In genomic region chr6:15914553-15914952, GRCh38 we compare ENCODE assay signal across 24 cellular contexts.
DNase-seq lines count a peak whose midpoint lies in the region; ATAC-seq lines count a peak whose summit lies in the region.
"Had no signal": no experiment of that assay in that cellular context is flagged by ENCODE, and none has a peak within 500 bp of the region (broad histone marks: within the 10 kb centered on the region; RNA-seq: fewer than 3 reads in every experiment).

No MANE protein-coding gene starts in this region.

- no peak overlapping the region for H3K4me3 Mint-ChIP-seq in activated naive CD4-positive, alpha-beta T cell treated with anti-CD3 and anti-CD28 coated beads for 36 hours
- H3K4me3 Mint-ChIP-seq in activated naive CD4-positive, alpha-beta T cell treated with anti-CD3 and anti-CD28 coated beads, Interleukin-2, amount 10 ng/mL, durations not matched to agents 7 days and 5 days = no peak overlapping the region
- H3K4me3 Mint-ChIP-seq in T-helper 2 cell treated with Interferon-gamma antibody and Interleukin-4, amounts not matched to agents 5 μg/mL and 100 μg/mL, for 36 hours = no peak overlapping the region
- H3K4me3 Mint-ChIP-seq in stimulated activated naive B cell treated with anti-CD40 and anti-IgM and Interleukin-4, amounts not matched to agents 10 μg/mL and 1 μg/mL and 100 μg/mL, for 72 hours = no peak overlapping the region
- H3K4me3 Mint-ChIP-seq: naive thymus-derived CD4-positive, alpha-beta T cell; stimulated activated memory B cell treated with anti-CD40 and anti-IgM and Interleukin-4, amounts not matched to agents 10 μg/mL and 1 μg/mL and 100 μg/mL, for 72 hours; T-helper 1 cell treated with Interleukin-12 subunit alpha and Interleukin-12 subunit beta and Interleukin-4 antibody, amounts not matched to agents 30 μg/mL and 1 μg/mL, for 36 hours had no signal

- no peaks in the 10 kb centered on the region for H3K27me3 Mint-ChIP-seq in activated naive CD4-positive, alpha-beta T cell treated with anti-CD3 and anti-CD28 coated beads for 36 hours (ENCODE audit: low read depth)
- H3K27me3 Mint-ChIP-seq in activated naive CD4-positive, alpha-beta T cell treated with anti-CD3 and anti-CD28 coated beads, Interleukin-2, amount 10 ng/mL, durations not matched to agents 7 days and 5 days = no peaks in the 10 kb centered on the region
- H3K27me3 Mint-ChIP-seq in T-helper 2 cell treated with Interferon-gamma antibody and Interleukin-4, amounts not matched to agents 5 μg/mL and 100 μg/mL, for 36 hours (ENCODE audit: low read depth) = no peaks in the 10 kb centered on the region
- H3K27me3 Mint-ChIP-seq in stimulated activated naive B cell treated with anti-CD40 and anti-IgM and Interleukin-4, amounts not matched to agents 10 μg/mL and 1 μg/mL and 100 μg/mL, for 72 hours = no peaks in the 10 kb centered on the region
- H3K27me3 Mint-ChIP-seq: naive thymus-derived CD4-positive, alpha-beta T cell; stimulated activated memory B cell treated with anti-CD40 and anti-IgM and Interleukin-4, amounts not matched to agents 10 μg/mL and 1 μg/mL and 100 μg/mL, for 72 hours had no signal

- H3K4me1 Mint-ChIP-seq in activated naive CD4-positive, alpha-beta T cell treated with anti-CD3 and anti-CD28 coated beads for 36 hours (ENCODE audit: low read depth) = peaks cover 31% of the 10 kb centered on the region
- H3K4me1 Mint-ChIP-seq in activated naive CD4-positive, alpha-beta T cell treated with anti-CD3 and anti-CD28 coated beads, Interleukin-2, amount 10 ng/mL, durations not matched to agents 7 days and 5 days = no peaks in the 10 kb centered on the region
- H3K4me1 Mint-ChIP-seq in T-helper 2 cell treated with Interferon-gamma antibody and Interleukin-4, amounts not matched to agents 5 μg/mL and 100 μg/mL, for 36 hours (ENCODE audit: low read depth) = peaks cover 35% of the 10 kb centered on the region
- peaks cover 2 to 10% of the 10 kb centered on the region in 2 donors for H3K4me1 Mint-ChIP-seq in stimulated activated naive B cell treated with anti-CD40 and anti-IgM and Interleukin-4, amounts not matched to agents 10 μg/mL and 1 μg/mL and 100 μg/mL, for 72 hours

- CTCF ChIA-PET in activated naive CD4-positive, alpha-beta T cell treated with anti-CD3 and anti-CD28 coated beads for 36 hours (lab: Charles Lee) = interaction anchor here (0.6 to 0.8 kb wide), 2 partner anchors 12 to 32 kb away, joined by 3 read pairs; no protein-coding TSS in a partner anchor
- CTCF ChIA-PET in activated naive CD4-positive, alpha-beta T cell treated with anti-CD3 and anti-CD28 coated beads, Interleukin-2, amount 10 ng/mL, durations not matched to agents 7 days and 5 days (lab: Charles Lee) = no interaction called here

- H3K36me3 Mint-ChIP-seq in activated naive CD4-positive, alpha-beta T cell treated with anti-CD3 and anti-CD28 coated beads for 36 hours (ENCODE audit: low read depth) = no peaks in the 10 kb centered on the region
- H3K36me3 Mint-ChIP-seq in activated naive CD4-positive, alpha-beta T cell treated with anti-CD3 and anti-CD28 coated beads, Interleukin-2, amount 10 ng/mL, durations not matched to agents 7 days and 5 days = no peaks in the 10 kb centered on the region
- H3K36me3 Mint-ChIP-seq in T-helper 2 cell treated with Interferon-gamma antibody and Interleukin-4, amounts not matched to agents 5 μg/mL and 100 μg/mL, for 36 hours (ENCODE audit: low read depth) = peaks cover 3% of the 10 kb centered on the region
- H3K36me3 Mint-ChIP-seq in activated naive CD4-positive, alpha-beta T cell treated with anti-CD3 and anti-CD28 coated beads, Interleukin-2, amount 50 U/mL, for 72 hours = peaks cover 0 to 12% of the 10 kb centered on the region in 2 donors
- H3K36me3 Mint-ChIP-seq in stimulated activated naive B cell treated with anti-CD40 and anti-IgM and Interleukin-4, amounts not matched to agents 10 μg/mL and 1 μg/mL and 100 μg/mL, for 72 hours = no peaks in the 10 kb centered on the region
- H3K36me3 Mint-ChIP-seq: stimulated activated memory B cell treated with anti-CD40 and anti-IgM and Interleukin-4, amounts not matched to agents 10 μg/mL and 1 μg/mL and 100 μg/mL, for 72 hours had no signal

- H3K27ac Mint-ChIP-seq in activated naive CD4-positive, alpha-beta T cell treated with anti-CD3 and anti-CD28 coated beads for 36 hours = no peak overlapping the region
- H3K27ac Mint-ChIP-seq in activated naive CD4-positive, alpha-beta T cell treated with anti-CD3 and anti-CD28 coated beads, Interleukin-2, amount 10 ng/mL, durations not matched to agents 7 days and 5 days = no peak overlapping the region
- H3K27ac Mint-ChIP-seq in T-helper 2 cell treated with Interferon-gamma antibody and Interleukin-4, amounts not matched to agents 5 μg/mL and 100 μg/mL, for 36 hours = no peak overlapping the region
- peak overlapping the region in 1 of 2 donors; percentile 72 for H3K27ac Mint-ChIP-seq in activated naive CD4-positive, alpha-beta T cell treated with anti-CD3 and anti-CD28 coated beads, Interleukin-2, amount 50 U/mL, for 72 hours
- H3K27ac Mint-ChIP-seq in stimulated activated naive B cell treated with anti-CD40 and anti-IgM and Interleukin-4, amounts not matched to agents 10 μg/mL and 1 μg/mL and 100 μg/mL, for 72 hours = no peak overlapping the region
- H3K27ac Mint-ChIP-seq: naive thymus-derived CD4-positive, alpha-beta T cell; stimulated activated memory B cell treated with anti-CD40 and anti-IgM and Interleukin-4, amounts not matched to agents 10 μg/mL and 1 μg/mL and 100 μg/mL, for 72 hours; T-helper 1 cell treated with Interleukin-12 subunit alpha and Interleukin-12 subunit beta and Interleukin-4 antibody, amounts not matched to agents 30 μg/mL and 1 μg/mL, for 36 hours had no signal

- peaks cover 2% of the 10 kb centered on the region for H3K9me3 Mint-ChIP-seq in activated naive CD4-positive, alpha-beta T cell treated with anti-CD3 and anti-CD28 coated beads for 36 hours
- H3K9me3 Mint-ChIP-seq in activated naive CD4-positive, alpha-beta T cell treated with anti-CD3 and anti-CD28 coated beads, Interleukin-2, amount 10 ng/mL, durations not matched to agents 7 days and 5 days = no peaks in the 10 kb centered on the region
- H3K9me3 Mint-ChIP-seq in T-helper 2 cell treated with Interferon-gamma antibody and Interleukin-4, amounts not matched to agents 5 μg/mL and 100 μg/mL, for 36 hours = no peaks in the 10 kb centered on the region
- peaks cover 0 to 4% of the 10 kb centered on the region in 2 donors for H3K9me3 Mint-ChIP-seq in activated naive CD4-positive, alpha-beta T cell treated with anti-CD3 and anti-CD28 coated beads, Interleukin-2, amount 50 U/mL, for 72 hours
- no peaks in the 10 kb centered on the region for H3K9me3 Mint-ChIP-seq in stimulated activated naive B cell treated with anti-CD40 and anti-IgM and Interleukin-4, amounts not matched to agents 10 μg/mL and 1 μg/mL and 100 μg/mL, for 72 hours
- H3K9me3 Mint-ChIP-seq: stimulated activated memory B cell treated with anti-CD40 and anti-IgM and Interleukin-4, amounts not matched to agents 10 μg/mL and 1 μg/mL and 100 μg/mL, for 72 hours; T-helper 1 cell treated with Interleukin-12 subunit alpha and Interleukin-12 subunit beta and Interleukin-4 antibody, amounts not matched to agents 30 μg/mL and 1 μg/mL, for 36 hours had no signal

- intact Hi-C loops in activated naive CD4-positive, alpha-beta T cell treated with anti-CD3 and anti-CD28 coated beads for 36 hours (cut with micrococcal nuclease) = loop anchor here (1.0 to 10.0 kb wide), 9 partner anchors 34 to 1100 kb away; no protein-coding TSS in a partner anchor

- DNase-seq in activated naive CD4-positive, alpha-beta T cell treated with anti-CD3 and anti-CD28 coated beads for 36 hours = peak; percentile 55
- no peak for DNase-seq in activated naive CD4-positive, alpha-beta T cell treated with anti-CD3 and anti-CD28 coated beads, Interleukin-2, amount 10 ng/mL, durations not matched to agents 7 days and 5 days
- peak; percentile 48 for DNase-seq in T-helper 2 cell treated with Interferon-gamma antibody and Interleukin-4, amounts not matched to agents 5 μg/mL and 100 μg/mL, for 36 hours (ENCODE audit: low spot score)
- DNase-seq in activated naive CD4-positive, alpha-beta T cell treated with anti-CD3 and anti-CD28 coated beads, Interleukin-2, amount 50 U/mL, for 72 hours (ENCODE audit: low spot score in 2 of 2) = peak in 1 of 2 donors; percentile 20
- DNase-seq in stimulated activated naive B cell treated with anti-CD40 and anti-IgM and Interleukin-4, amounts not matched to agents 10 μg/mL and 1 μg/mL and 100 μg/mL, for 72 hours = no peak
- DNase-seq in T-helper 9 cell (no peak), midbrain (lab: John Stamatoyannopoulos, UW) (no peak)
- DNase-seq: activated gamma-delta T cell treated with Interleukin-2 at 50 U/mL for 16 hours; anterior cingulate cortex; effector CD4-positive, alpha-beta T cell; Kasumi-1; lower lobe of right lung; naive thymus-derived CD4-positive, alpha-beta T cell; NCI-H1436; NCI-H2081 treated with DMSO at 0.1 percent for 48 hours; NCI-H226; NCI-H526 treated with DMSO at 0.1 percent for 48 hours; NK-92 treated with Interleukin-12 subunit alpha and Interleukin-12 subunit beta, amount 100 ng/mL, for 24 hours; PC-9; right cardiac atrium had no signal

- peak; percentile 74 to 86 for ATAC-seq in activated naive CD4-positive, alpha-beta T cell treated with anti-CD3 and anti-CD28 coated beads, Interleukin-2, amount 50 U/mL, for 72 hours
- peak; percentile 10 to 39 for ATAC-seq in stimulated activated naive B cell treated with anti-CD40 and anti-IgM and Interleukin-4, amounts not matched to agents 10 μg/mL and 1 μg/mL and 100 μg/mL, for 72 hours (replicated peaks)
- no peak for ATAC-seq in GM21529 (IDR thresholded peaks at IDR 0.05; ENCODE audit: unreplicated experiment)
- ATAC-seq: HCT116; lower lobe of right lung; naive thymus-derived CD4-positive, alpha-beta T cell; right cardiac atrium; stimulated activated memory B cell treated with anti-CD40 and anti-IgM and Interleukin-4, amounts not matched to agents 10 μg/mL and 1 μg/mL and 100 μg/mL, for 72 hours had no signal

Comparison
In these comparisons a context has a peak if more than half of its experiments do, and no peak if none do; other contexts are left out.
1. DNase-seq: peak in activated naive CD4-positive, alpha-beta T cell treated with anti-CD3 and anti-CD28 coated beads for 36 hours (single experiment) and T-helper 2 cell treated with Interferon-gamma antibody and Interleukin-4, amounts not matched to agents 5 μg/mL and 100 μg/mL, for 36 hours (single experiment); none in activated naive CD4-positive, alpha-beta T cell treated with anti-CD3 and anti-CD28 coated beads, Interleukin-2, amount 10 ng/mL, durations not matched to agents 7 days and 5 days (single experiment), stimulated activated naive B cell treated with anti-CD40 and anti-IgM and Interleukin-4, amounts not matched to agents 10 μg/mL and 1 μg/mL and 100 μg/mL, for 72 hours (single experiment), T-helper 9 cell (single experiment) and midbrain (single experiment).